In the genomic region with DNA sequence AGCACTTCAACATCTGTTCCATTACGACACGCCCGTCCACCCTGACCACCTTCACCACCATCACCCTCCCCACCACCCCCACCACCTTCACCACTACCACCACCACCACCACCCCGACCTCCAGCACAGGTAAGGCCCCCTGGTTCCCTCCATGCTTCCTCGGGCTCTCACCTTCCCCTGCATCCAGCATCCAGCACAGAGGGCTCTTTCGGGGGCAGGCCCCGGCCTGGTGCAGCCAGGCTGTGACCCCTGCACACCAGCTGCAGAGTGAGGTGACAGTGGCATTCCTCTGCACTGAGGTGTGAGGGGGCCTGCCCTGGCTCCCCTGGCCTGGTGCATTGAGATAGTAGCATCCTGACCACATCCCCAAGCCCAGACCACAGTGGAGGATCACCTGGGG, we compare ENCODE assay signal across 25 cellular contexts. TPM values are rescaled to one million over a fixed set of nuclear protein-coding genes. Genes with fewer than 3 reads are reported as not detected.
"Had no signal": no experiment of that assay in that cellular context is flagged by ENCODE, and none has a peak within 500 bp of the region (broad histone marks: within the 10 kb centered on the region; RNA-seq: fewer than 3 reads in every experiment).

No MANE protein-coding gene starts in this region.

- H3K4me3 ChIP-seq: K562, SJSA1, SK-N-MC had no signal

- H3K4me2 ChIP-seq: KMS-11 had no signal

- H3K4me1 ChIP-seq: SJSA1 had no signal

- H3K9ac ChIP-seq: KMS-11 had no signal

- H3K27ac Mint-ChIP-seq: IgD-negative memory B cell had no signal

- H3K4me3 Mint-ChIP-seq: IgD-negative memory B cell had no signal

- DNase-seq: Kasumi-1, MV-4-11, NCI-H1048, NCI-H1105, NCI-H1417, NCI-H146, NCI-H1694 treated with DMSO at 0.1 percent for 48 hours, NCI-H1930, NCI-H2081, NCI-H2107, NCI-H226, NCI-H446, NCI-H510A, NCI-H524 treated with DMSO at 0.1 percent for 48 hours, NCI-H69, NCI-H774, SIG-M5 had no signal

- H3K27me3 Mint-ChIP-seq: IgD-negative memory B cell had no signal

- H3K27me3 ChIP-seq: SJSA1 had no signal

- H3K27ac ChIP-seq: HL-60, KMS-11, RWPE1, SJSA1, SK-N-MC had no signal

- H3K4me1 Mint-ChIP-seq: IgD-negative memory B cell had no signal

- H3K9me3 ChIP-seq: SJSA1 had no signal

- H3K36me3 ChIP-seq: SJSA1 had no signal

- ATAC-seq: K562 had no signal

- H3K36me3 Mint-ChIP-seq: IgD-negative memory B cell had no signal

RNA-seq across cellular contexts. Expression of gene MUC2, which starts 18.2 kb away (rescaled TPM):
- total RNA-seq: M059J, SJSA1 had no signal

RNA-seq across cellular contexts. Expression of gene MUC6, which starts 56.4 kb away (rescaled TPM):
- total RNA-seq: K562, M059J, SJSA1 had no signal
